8 cellular contexts compared by ENCODE assay signal in the genomic region with DNA sequence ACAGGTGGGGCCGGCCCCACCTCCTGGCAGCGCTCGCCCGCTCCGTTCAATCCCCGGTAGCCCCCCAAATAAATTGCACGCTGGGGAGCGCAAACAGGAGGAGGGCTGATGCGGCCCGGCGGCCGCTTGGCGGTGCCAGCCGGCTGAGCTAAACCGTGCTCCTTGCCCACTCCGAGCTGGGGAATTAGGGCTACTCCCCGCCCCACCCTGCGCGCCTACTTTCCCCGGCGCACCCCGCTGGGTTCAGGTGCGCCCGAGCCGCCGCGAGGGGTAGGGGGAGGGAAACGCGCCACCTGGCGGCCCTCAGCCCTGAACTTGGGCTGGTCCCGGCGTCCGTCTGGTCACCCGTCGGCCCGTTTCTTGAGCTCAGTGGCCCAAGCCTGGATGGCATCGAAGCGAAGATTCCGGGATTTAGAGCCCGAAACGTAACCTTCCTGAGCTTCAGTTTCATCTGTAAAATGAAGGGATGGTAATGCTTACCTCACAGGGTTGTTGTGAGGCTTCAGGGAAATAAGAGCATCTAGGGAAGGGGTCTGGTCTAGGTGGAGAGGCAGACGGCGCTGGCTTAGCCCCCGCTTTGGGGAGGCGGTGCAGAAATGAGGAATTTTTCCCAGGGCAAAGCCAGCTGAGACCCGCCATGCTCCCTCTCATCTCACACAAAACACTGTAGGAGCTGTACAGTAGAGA. TPM values are rescaled to one million over a fixed set of nuclear protein-coding genes. Genes with fewer than 3 reads are reported as not detected.
A peak's percentile ranks its signal among the peaks of the same experiment; 100 is the strongest.
DNase-seq lines count a peak whose midpoint lies in the region; ATAC-seq, FAIRE-seq and TF ChIP-seq lines count a peak whose summit lies in the region.

No MANE protein-coding gene starts in this region.

- no TSS peak for BruUV-seq in K562 (replicated peaks; lab: Mats Ljungman, UMichigan)

- DNase-seq in EL (peak; percentile 53), H7 (peak; percentile 93), NAMALWA (ENCODE audit: low spot score) (peak; percentile 71), T-helper 22 cell (ENCODE audit: low read depth) (peak; percentile 39), K562 (ENCODE audit: extremely low read depth in 1 of 4, low spot score in 3 of 4) (peak; percentile 85 to 91 (median 88)), iPS-NIHi11 (ENCODE audit: low spot score) (peak; percentile 83), spleen (peak; percentile 92), GF-D8 (lab: John Stamatoyannopoulos, UW) (no peak)

- peaks cover 23% of the 10 kb centered on the region for H3K79me2 ChIP-seq in K562 (ENCODE audit: control insufficient read depth, insufficient read depth, low read length)

- peak; percentile 84 to 89 for TF ChIP-seq RAD21 in K562 (CRISPR knock-in tag; conservative IDR thresholded peaks at IDR 0.05 in 1 of 2, IDR thresholded peaks at IDR 0.05 in 1 of 2)

- in situ Hi-C loops in K562 (cut with MboI) = no loop called here

- H3K36me3 ChIP-seq in H7 (replicated peaks; ENCODE audit: control insufficient read depth, insufficient read depth, low read length) = no peaks in the 10 kb centered on the region
- H3K36me3 ChIP-seq in K562 (ENCODE audit: control insufficient read depth, insufficient read depth, low read length) = no peaks in the 10 kb centered on the region; the same call in 2 of the 3 replicates
- H3K36me3 ChIP-seq in spleen = no peaks in the 10 kb centered on the region

- H4K20me1 ChIP-seq in K562 (replicated peaks; ENCODE audit: control insufficient read depth, insufficient read depth, low read length) = no peaks in the 10 kb centered on the region

- H3K9me1 ChIP-seq in K562 (ENCODE audit: control insufficient read depth, insufficient read depth, low read length) = peaks cover 4% of the 10 kb centered on the region

- H2AFZ ChIP-seq in K562 (ENCODE audit: low read depth, low read length) = peak overlapping the region; percentile 84

- FAIRE-seq in K562 (lab: Jason Lieb, UNC) = peak; percentile 19

- TF ChIP-seq EP300 in K562 (IDR thresholded peaks at IDR 0.05; ENCODE audit: low read length) = no peak

- CTCF ChIA-PET in K562 (lab: Yijun Ruan, JAX; ENCODE audit: low intra/inter-chr PET ratio) = interaction anchor here (0.6 to 2.9 kb wide), 5 partner anchors 65 to 296 kb away, joined by 3 to 43 read pairs (median 5); no protein-coding TSS in a partner anchor

- H3K9ac ChIP-seq in K562 (ENCODE audit: insufficient read depth in 1 of 2, low read depth in 2 of 2, low read length in 2 of 2) = peak overlapping the region; percentile 54 to 97; a peak in 3 of 4 replicates

- H3K9me3 ChIP-seq in K562 (replicated peaks; ENCODE audit: control insufficient read depth, insufficient read depth, low read depth, low read length) = 0 out of 2 replicates have a peak, but pooled peaks cover 2% of the 10 kb centered on the region
- H3K9me3 ChIP-seq in spleen = no peaks in the 10 kb centered on the region

- POLR2A ChIA-PET in K562 (lab: Yijun Ruan, JAX) = interaction anchor here (0.5 to 3.0 kb wide), 18 partner anchors 8 to 493 kb away, joined by 3 to 21 read pairs (median 4); no protein-coding TSS in a partner anchor

- H3K27me3 ChIP-seq in H7 (ENCODE audit: control insufficient read depth, insufficient read depth, low read length) = peaks cover 31% of the 10 kb centered on the region
- H3K27me3 ChIP-seq in K562 (ENCODE audit: control insufficient read depth in 2 of 2, insufficient read depth in 2 of 2, low read length in 2 of 2) = peaks cover 3 to 14% of the 10 kb centered on the region in 2 experiments
- H3K27me3 ChIP-seq in spleen (replicated peaks in 1 of 7) = peaks cover 4 to 92% (median 42%) of the 10 kb centered on the region in 7 donors

- TF ChIP-seq POLR2A in K562 (conservative IDR thresholded peaks at IDR 0.05) = no peak
- TF ChIP-seq POLR2A in spleen (IDR thresholded peaks at IDR 0.05) = no peak

- peak overlapping the region; percentile 86 for H3K4me2 ChIP-seq in K562 (ENCODE audit: insufficient read depth, low read length)

- H3K27ac ChIP-seq in K562 (ENCODE audit: extremely low read depth, low read depth, low read length) (no peak overlapping the region), spleen (peak overlapping the region in 2 of 8 donors; percentile 40 to 49)

- H3K4me3 ChIP-seq in H7 (ENCODE audit: insufficient read depth, low read depth, low read length) (peak overlapping the region; percentile 89), K562 (peak overlapping the region; percentile 80), spleen (peak overlapping the region; percentile 60 to 88 (median 64))

- intact Hi-C loops in K562 (cut with micrococcal nuclease) = loop anchor here (1.0 kb wide), 1 partner anchor 86 kb away; no protein-coding TSS in a partner anchor
- intact Hi-C loops in spleen (cut with DNase I; ENCODE audit: low total_unique reads) = loop anchor here (2.0 kb wide), 1 partner anchor 85 kb away; no protein-coding TSS in a partner anchor

- 1% methylated on average over 46 of the region's 46 CpGs for WGBS in K562 (ENCODE audit: insufficient coverage, low coverage, missing lambda C conversion rate)
- WGBS in spleen, 5 donors = 3 to 10% (median 4%) methylated on average over 13 to 46 of the region's 46 CpGs

- H3K4me1 ChIP-seq in K562 (replicated peaks in 1 of 2; ENCODE audit: control insufficient read depth in 2 of 2, insufficient read depth in 2 of 2, low read length in 2 of 2) = peaks cover 30 to 35% of the 10 kb centered on the region in 2 experiments; a peak in 4 of 5 replicates
- peaks cover 5 to 26% (median 21%) of the 10 kb centered on the region in 6 donors for H3K4me1 ChIP-seq in spleen

- peak; percentile 78 for ATAC-seq in K562

- peak; percentile 83 to 92 (median 89) for TF ChIP-seq CTCF in K562 (IDR thresholded peaks at IDR 0.05 in 2 of 3, conservative IDR thresholded peaks at IDR 0.05 in 1 of 3; ENCODE audit: insufficient read depth in 2 of 3, low read depth in 1 of 3, low read length in 3 of 3)
- peak; percentile 45 to 84 (median 77) for TF ChIP-seq CTCF in spleen (IDR thresholded peaks at IDR 0.05 in 8 of 11, conservative IDR thresholded peaks at IDR 0.05 in 3 of 11)

RNA-seq across cellular contexts. Expression of a gene that starts 0.5 kb away (rescaled TPM):
- 49.0 and 52.5 TPM in 2 replicates for total RNA-seq in H7 (2014; rRNA removed; shearing (Covaris generic))
- total RNA-seq in K562 (2011; cell fraction: chromatin; rRNA removed; ENCODE audit: low replicate concordance) = 17.1 and 25.1 TPM in 2 replicates
- total RNA-seq in K562 (2011; cell fraction: nucleolus; rRNA removed) = 30.7 and 32.6 TPM in 2 replicates
- total RNA-seq in K562 (2011; cell fraction: nucleoplasm; rRNA removed) = 27.3 and 29.5 TPM in 2 replicates
- total RNA-seq in K562 (2014; rRNA removed) (18.8 and 22.5 TPM in 2 replicates), K562 (2014; rRNA removed; fragmentation: Illumina TruSeq; extraction: Trizol) (12.8 and 13.2 TPM in 2 replicates), K562 (2015; rRNA removed; fragmentation: Illumina TruSeq; extraction: Trizol) (3.8 and 4.3 TPM in 2 replicates), K562 (2021) (19.7 and 22.0 TPM in 2 replicates), spleen (1 to 10 TPM; 1.0 to 7.3 (median 5.5) TPM)
- polyA plus RNA-seq in K562 (2011; rRNA removed) (11.2 and 14.9 TPM in 2 replicates), K562 (2014; fragmentation: Illumina TruSeq; extraction: Trizol) (14.7 and 15.4 TPM in 2 replicates), K562 (2014; fragmentation: Nextera tagmentation; extraction: Ambion mirVana) (1 to 10 TPM; 3.5 to 4.0 TPM), K562 (2014; rRNA removed) (17.1 and 18.2 TPM in 2 replicates), spleen (1 to 10 TPM in 2 of 3 donors, under 1 TPM in 1; 0.90 to 1.2 (median 1.2) TPM)
- polyA plus RNA-seq in K562 (2011; cell fraction: cytosol; rRNA removed) = 12.4 and 15.8 TPM in 2 replicates
- polyA plus RNA-seq in K562 (2011; cell fraction: nucleus; rRNA removed) = 12.3 and 20.0 TPM in 2 replicates
- polyA plus RNA-seq in K562 (2012) = 6.2 and 30.6 TPM in 2 replicates
- 12.1 and 17.8 TPM in 2 replicates for polyA minus RNA-seq in K562 (2011; rRNA and poly(A)+ RNA removed)
- polyA minus RNA-seq in K562 (2011; cell fraction: cytosol; rRNA and poly(A)+ RNA removed) = 6.6 and 8.7 TPM in 2 replicates
- 15.6 and 34.1 TPM in 2 replicates for polyA minus RNA-seq in K562 (2011; cell fraction: nucleus; rRNA and poly(A)+ RNA removed)

RNA-seq across cellular contexts. Expression of a gene that starts 19.0 kb away (rescaled TPM):
- total RNA-seq in H7 (2014; rRNA removed; shearing (Covaris generic)) = 57.0 and 77.0 TPM in 2 replicates
- 76.0 and 139 TPM in 2 replicates for total RNA-seq in K562 (2011; cell fraction: chromatin; rRNA removed; ENCODE audit: low replicate concordance)
- 71.9 and 78.4 TPM in 2 replicates for total RNA-seq in K562 (2011; cell fraction: nucleolus; rRNA removed)
- total RNA-seq in K562 (2011; cell fraction: nucleoplasm; rRNA removed) = 85.4 and 109 TPM in 2 replicates
- total RNA-seq in K562 (2014; rRNA removed) (67.5 and 71.3 TPM in 2 replicates), K562 (2014; rRNA removed; fragmentation: Illumina TruSeq; extraction: Trizol) (84.0 and 103 TPM in 2 replicates), K562 (2015; rRNA removed; fragmentation: Illumina TruSeq; extraction: Trizol) (66.7 and 67.6 TPM in 2 replicates), K562 (2021) (57.5 and 58.4 TPM in 2 replicates), spleen (10 to 100 TPM; 13.9 to 21.4 (median 18.3) TPM)
- polyA plus RNA-seq in K562 (2011; rRNA removed) (87.3 and 88.3 TPM in 2 replicates), K562 (2014; fragmentation: Illumina TruSeq; extraction: Trizol) (75.1 and 76.5 TPM in 2 replicates), K562 (2014; fragmentation: Nextera tagmentation; extraction: Ambion mirVana) (10 to 100 TPM; 27.9 to 58.3 TPM), K562 (2014; rRNA removed) (66.4 and 72.1 TPM in 2 replicates), spleen (10 to 100 TPM; 13.0 to 14.7 (median 14.1) TPM)
- 24.8 and 44.1 TPM in 2 replicates for polyA plus RNA-seq in K562 (2011; cell fraction: cytosol; rRNA removed)
- polyA plus RNA-seq in K562 (2011; cell fraction: nucleus; rRNA removed) = 69.2 and 92.0 TPM in 2 replicates
- 45.6 and 47.5 TPM in 2 replicates for polyA plus RNA-seq in K562 (2012)
- polyA minus RNA-seq in K562 (2011; rRNA and poly(A)+ RNA removed) = 103 and 116 TPM in 2 replicates
- polyA minus RNA-seq in K562 (2011; cell fraction: cytosol; rRNA and poly(A)+ RNA removed) = 36.2 and 48.7 TPM in 2 replicates
- 78.8 and 98.3 TPM in 2 replicates for polyA minus RNA-seq in K562 (2011; cell fraction: nucleus; rRNA and poly(A)+ RNA removed)

RNA-seq across cellular contexts. Expression of a gene that starts 52.7 kb away (rescaled TPM):
- 4.7 and 6.4 TPM in 2 replicates for total RNA-seq in H7 (2014; rRNA removed; shearing (Covaris generic))
- 0.46 TPM in 1 of 2 replicates, not detected in the other for total RNA-seq in K562 (2011; cell fraction: chromatin; rRNA removed; ENCODE audit: low replicate concordance)
- total RNA-seq in K562 (2011; cell fraction: nucleolus; rRNA removed) = 0.67 TPM in 1 of 2 replicates, not detected in the other
- total RNA-seq in K562 (2011; cell fraction: nucleoplasm; rRNA removed) = 0.37 TPM in 1 of 2 replicates, not detected in the other
- not detected in 2 replicates for total RNA-seq in K562 (2014; rRNA removed)
- 0.07 TPM in 1 of 2 replicates, not detected in the other for total RNA-seq in K562 (2014; rRNA removed; fragmentation: Illumina TruSeq; extraction: Trizol)
- 0.40 TPM in 1 of 2 replicates, not detected in the other for total RNA-seq in K562 (2015; rRNA removed; fragmentation: Illumina TruSeq; extraction: Trizol)
- total RNA-seq in K562 (2021) = 0.18 and 0.33 TPM in 2 replicates
- 0.06 and 0.19 TPM in 2 replicates for polyA plus RNA-seq in K562 (2011; rRNA removed)
- 0.10 and 0.13 TPM in 2 replicates for polyA plus RNA-seq in K562 (2011; cell fraction: cytosol; rRNA removed)
- 0.51 and 0.67 TPM in 2 replicates for polyA plus RNA-seq in K562 (2011; cell fraction: nucleus; rRNA removed)
- polyA plus RNA-seq in K562 (2012) = 0.04 and 0.14 TPM in 2 replicates
- polyA plus RNA-seq in K562 (2014; fragmentation: Illumina TruSeq; extraction: Trizol) = 0.11 and 0.15 TPM in 2 replicates
- not detected for polyA plus RNA-seq in K562 (2014; fragmentation: Nextera tagmentation; extraction: Ambion mirVana)
- polyA plus RNA-seq in K562 (2014; rRNA removed) = not detected in 2 replicates
- polyA minus RNA-seq in K562 (2011; rRNA and poly(A)+ RNA removed) = 0.35 TPM in 1 of 2 replicates, not detected in the other
- polyA minus RNA-seq in K562 (2011; cell fraction: cytosol; rRNA and poly(A)+ RNA removed) = not detected in 2 replicates
- polyA minus RNA-seq in K562 (2011; cell fraction: nucleus; rRNA and poly(A)+ RNA removed) = 0.78 TPM in 1 of 2 replicates, not detected in the other
- total RNA-seq in spleen = 1 to 10 TPM in 6 of 7 donors, under 1 TPM in 1; 0.88 to 7.1 (median 4.2) TPM
- polyA plus RNA-seq in spleen = 1 to 10 TPM; 1.8 to 4.1 (median 2.2) TPM
